29 cellular contexts compared by ENCODE assay signal in genomic region chr2:15746354-15747171, GRCh38.
"Had no signal": no experiment of that assay in that cellular context is flagged by ENCODE, and none has a peak within 500 bp of the region (broad histone marks: within the 10 kb centered on the region; RNA-seq: fewer than 3 reads in every experiment).

No MANE protein-coding gene starts in this region.

- H3K4me3 Mint-ChIP-seq: activated B cell treated with CpG ODN at 0.5 μM for 24 hours; activated CD8-positive, alpha-beta memory T cell treated with anti-CD3 and anti-CD28 coated beads, Interleukin-2, amount 10 ng/mL, durations not matched to agents 7 days and 5 days; activated CD8-positive, alpha-beta T cell treated with anti-CD3 and anti-CD28 coated beads, Interleukin-2, amount 10 ng/mL, durations not matched to agents 7 days and 5 days; activated naive CD8-positive, alpha-beta T cell treated with anti-CD3 and anti-CD28 coated beads for 36 hours; brain; dendritic cell treated with granulocyte-macrophage colony-stimulating factor and Interleukin-4, amounts not matched to agents 40 ng/mL and 50 ng/mL, for 4 days; naive thymus-derived CD4-positive, alpha-beta T cell; neural progenitor cell; T-helper 2 cell treated with Interferon-gamma antibody and Interleukin-4, amounts not matched to agents 5 μg/mL and 100 μg/mL, for 36 hours had no signal

- DNase-seq: activated B cell treated with CpG ODN at 0.5 μM for 24 hours; activated CD4-positive, alpha-beta T cell treated with anti-CD3 and anti-CD28 coated beads, Interleukin-2, amount 50 U/mL, for 1 hour; activated CD8-positive, alpha-beta memory T cell treated with anti-CD3 and anti-CD28 coated beads, Interleukin-2, amount 10 ng/mL, durations not matched to agents 7 days and 5 days; activated CD8-positive, alpha-beta T cell treated with anti-CD3 and anti-CD28 coated beads, Interleukin-2, amount 10 ng/mL, durations not matched to agents 7 days and 5 days; activated naive CD8-positive, alpha-beta T cell treated with anti-CD3 and anti-CD28 coated beads for 36 hours; activated T-cell treated with anti-CD3 and anti-CD28 coated beads, Interleukin-2, amount 50 U/mL, for 48 hours; aorta; caudate nucleus; effector CD4-positive, alpha-beta T cell; esophagus squamous epithelium; foreskin melanocyte; left ventricle myocardium superior; midbrain; naive thymus-derived CD4-positive, alpha-beta T cell; right lobe of liver; stimulated activated CD4-positive, alpha-beta T cell treated with anti-CD3 and anti-CD28 coated beads, Interleukin-2, amount 100 ng/mL, for 48 hours; stimulated activated naive CD8-positive, alpha-beta T cell treated with anti-CD3 and anti-CD28 coated beads, Interleukin-15, Interleukin-2, amounts not matched to agents 100 U/mL and 50 U/mL, for 24 hours; T-helper 1 cell; upper lobe of left lung had no signal

- H3K27ac ChIP-seq: adrenal gland, epithelial cell of prostate, right lobe of liver, thoracic aorta, upper lobe of left lung, vagina had no signal

- H3K27me3 Mint-ChIP-seq: dendritic cell treated with granulocyte-macrophage colony-stimulating factor and Interleukin-4, amounts not matched to agents 40 ng/mL and 50 ng/mL, for 4 days had no signal

- H3K27me3 ChIP-seq: adrenal gland, esophagus squamous epithelium, neural progenitor cell, right lobe of liver, upper lobe of left lung, vagina had no signal

- H3K9me3 Mint-ChIP-seq: activated T-helper 2 cell treated with anti-CD3 and anti-CD28 coated beads, Interferon-gamma antibody, Interleukin-2, Interleukin-4, amounts not matched to agents 10 μg/mL and 5 μg/mL and 100 μg/mL, durations not matched to agents 14 hours and 24 hours and 36 hours; dendritic cell treated with granulocyte-macrophage colony-stimulating factor and Interleukin-4, amounts not matched to agents 40 ng/mL and 50 ng/mL, for 4 days; T-helper 2 cell treated with Interferon-gamma antibody and Interleukin-4, amounts not matched to agents 5 μg/mL and 100 μg/mL, for 36 hours had no signal

- H3K9ac ChIP-seq: neural progenitor cell had no signal

- H3K4me3 ChIP-seq: adrenal gland, esophagus squamous epithelium, neural progenitor cell, right lobe of liver, thoracic aorta, upper lobe of left lung, vagina had no signal

- H3K4me2 ChIP-seq: neural progenitor cell had no signal

- H3K27ac Mint-ChIP-seq: activated B cell treated with CpG ODN at 0.5 μM for 24 hours; activated CD8-positive, alpha-beta memory T cell treated with anti-CD3 and anti-CD28 coated beads, Interleukin-2, amount 10 ng/mL, durations not matched to agents 7 days and 5 days; activated CD8-positive, alpha-beta T cell treated with anti-CD3 and anti-CD28 coated beads, Interleukin-2, amount 10 ng/mL, durations not matched to agents 7 days and 5 days; activated naive CD8-positive, alpha-beta T cell treated with anti-CD3 and anti-CD28 coated beads for 36 hours; activated T-helper 2 cell treated with anti-CD3 and anti-CD28 coated beads, Interferon-gamma antibody, Interleukin-2, Interleukin-4, amounts not matched to agents 10 μg/mL and 5 μg/mL and 100 μg/mL, durations not matched to agents 14 hours and 24 hours and 36 hours; dendritic cell treated with granulocyte-macrophage colony-stimulating factor and Interleukin-4, amounts not matched to agents 40 ng/mL and 50 ng/mL, for 4 days; naive thymus-derived CD4-positive, alpha-beta T cell; T-helper 2 cell treated with Interferon-gamma antibody and Interleukin-4, amounts not matched to agents 5 μg/mL and 100 μg/mL, for 36 hours had no signal

- H3K9me3 ChIP-seq: esophagus squamous epithelium, right lobe of liver, thoracic aorta, upper lobe of left lung, vagina had no signal

- FAIRE-seq: endometrium had no signal

- H3K36me3 ChIP-seq: adrenal gland, esophagus squamous epithelium, neural progenitor cell, right lobe of liver, thoracic aorta, upper lobe of left lung, vagina had no signal

- H3K4me1 ChIP-seq: right lobe of liver, vagina had no signal

- H3K36me3 Mint-ChIP-seq: activated CD8-positive, alpha-beta memory T cell treated with anti-CD3 and anti-CD28 coated beads, Interleukin-2, amount 10 ng/mL, durations not matched to agents 7 days and 5 days; activated naive CD8-positive, alpha-beta T cell treated with anti-CD3 and anti-CD28 coated beads for 36 hours; brain; naive thymus-derived CD4-positive, alpha-beta T cell; neural progenitor cell had no signal

- ATAC-seq: activated CD8-positive, alpha-beta memory T cell treated with anti-CD3 and anti-CD28 coated beads, Interleukin-2, amount 10 ng/mL, durations not matched to agents 7 days and 5 days; activated CD8-positive, alpha-beta T cell treated with anti-CD3 and anti-CD28 coated beads, Interleukin-2, amount 10 ng/mL, durations not matched to agents 7 days and 5 days; naive thymus-derived CD4-positive, alpha-beta T cell; stimulated activated naive CD8-positive, alpha-beta T cell treated with anti-CD3 and anti-CD28 coated beads, Interleukin-15, Interleukin-2, amounts not matched to agents 100 U/mL and 50 U/mL, for 24 hours had no signal

- H3K4me1 Mint-ChIP-seq: activated B cell treated with CpG ODN at 0.5 μM for 24 hours; activated CD8-positive, alpha-beta memory T cell treated with anti-CD3 and anti-CD28 coated beads, Interleukin-2, amount 10 ng/mL, durations not matched to agents 7 days and 5 days; activated naive CD8-positive, alpha-beta T cell treated with anti-CD3 and anti-CD28 coated beads for 36 hours; naive thymus-derived CD4-positive, alpha-beta T cell had no signal
